7 cellular contexts compared by ENCODE assay signal in genomic region chr5:179974946-179975712, GRCh38.
DNase-seq lines count a peak whose midpoint lies in the region; ATAC-seq and TF ChIP-seq lines count a peak whose summit lies in the region.

No MANE protein-coding gene starts in this region.

- peak; percentile 51 for DNase-seq in DMS79 treated with DMSO at 0.1 percent for 48 hours (lab: John Stamatoyannopoulos, UW)
- DNase-seq in HT1080 (ENCODE audit: low read depth) = peak; percentile 41
- DNase-seq in SJCRH30 = peak; percentile 24 to 47
- no peak for DNase-seq in epithelial cell of proximal tubule (ENCODE audit: low read depth)
- peak; percentile 39 for DNase-seq in neural crest cell (ENCODE audit: low read depth, low spot score)
- no peak for DNase-seq in GOT3 (lab: John Stamatoyannopoulos, UW)

- H3K4me1 Mint-ChIP-seq in neural crest cell = no peaks in the 10 kb centered on the region

- H3K27ac ChIP-seq in SJCRH30 = no peak overlapping the region

- H3K36me3 ChIP-seq in SJCRH30 = peaks cover 6% of the 10 kb centered on the region; the same call in 1 of the 2 replicates

- peak overlapping the region; percentile 22 for H3K27ac Mint-ChIP-seq in neural crest cell (ENCODE audit: unreplicated experiment)

- H3K27me3 ChIP-seq in SJCRH30 = no peaks in the 10 kb centered on the region

- no peaks in the 10 kb centered on the region for H3K27me3 Mint-ChIP-seq in neural crest cell (ENCODE audit: low read depth)

- no peaks in the 10 kb centered on the region for H3K4me1 ChIP-seq in SJCRH30

- H3K36me3 Mint-ChIP-seq in neural crest cell (ENCODE audit: low read depth) = peaks cover 38% of the 10 kb centered on the region

- H3K4me3 ChIP-seq in SJCRH30 (no peak overlapping the region), epithelial cell of proximal tubule (ENCODE audit: low read depth, low read length) (no peak overlapping the region)

- no peaks in the 10 kb centered on the region for H3K9me3 Mint-ChIP-seq in neural crest cell

- no peaks in the 10 kb centered on the region for H3K9me3 ChIP-seq in SJCRH30 (replicated peaks)

- peak; percentile 67 for ATAC-seq in GM19035 (IDR thresholded peaks at IDR 0.05; ENCODE audit: unreplicated experiment)

- no peak overlapping the region for H3K4me3 Mint-ChIP-seq in neural crest cell

- peak; percentile 47 for TF ChIP-seq CTCF in epithelial cell of proximal tubule (conservative IDR thresholded peaks at IDR 0.05; ENCODE audit: low read depth, low read length)
- TF ChIP-seq CTCF in neural crest cell (conservative IDR thresholded peaks at IDR 0.05) = peak; percentile 55

Comparison
In these comparisons a context has a peak if more than half of its experiments do, and no peak if none do; other contexts are left out.
1. DNase-seq: peak in DMS79 treated with DMSO at 0.1 percent for 48 hours (single experiment), HT1080 (single experiment), SJCRH30 (2 of 2) and neural crest cell (single experiment); none in epithelial cell of proximal tubule (single experiment) and GOT3 (single experiment).